22 cellular contexts compared by ENCODE assay signal in genomic region chrX:39472161-39472560, GRCh38.
DNase-seq lines count a peak whose midpoint lies in the region; FAIRE-seq and TF ChIP-seq lines count a peak whose summit lies in the region.
"Had no signal": no experiment of that assay in that cellular context is flagged by ENCODE, and none has a peak within 500 bp of the region (broad histone marks: within the 10 kb centered on the region; RNA-seq: fewer than 3 reads in every experiment).

No MANE protein-coding gene starts in this region.

- no peaks in the 10 kb centered on the region for H3K4me1 ChIP-seq in HEK293 (ENCODE audit: control insufficient read depth, insufficient read depth, low read length)
- H3K4me1 ChIP-seq in muscle layer of duodenum (ENCODE audit: control insufficient read depth in 1 of 2, insufficient read depth in 2 of 2, low read length in 2 of 2): peaks cover 0 to 2% of the 10 kb centered on the region in 2 donors
- H3K4me1 ChIP-seq in stomach smooth muscle (ENCODE audit: control insufficient read depth, insufficient read depth, low read length): peaks cover 22% of the 10 kb centered on the region
- H3K4me1 ChIP-seq: BE2C had no signal

- H3K9ac ChIP-seq in stomach smooth muscle (ENCODE audit: low read length in 2 of 2): no peak overlapping the region
- H3K9ac ChIP-seq: GM23248 had no signal

- no peak for DNase-seq in NCI-H2107 treated with DMSO at 0.1 percent for 48 hours (lab: John Stamatoyannopoulos, UW; ENCODE audit: unreplicated experiment)
- DNase-seq in glutamatergic neuron: no peak
- no peak for DNase-seq in DMS153 treated with DMSO at 0.1 percent for 48 hours (lab: John Stamatoyannopoulos, UW; ENCODE audit: unreplicated experiment)
- DNase-seq: ACHN; BE2C; C1 segment of cervical spinal cord; CD4-positive, CD25-positive, alpha-beta regulatory T cell; CD8-positive, alpha-beta memory T cell; COR-L47; DMS 273 treated with DMSO at 0.1 percent for 48 hours; GM23248; HCEC 1CT; HFFc6 had no signal

- TF ChIP-seq CTCF in HEK293 (tag by site-specific recombination; IDR thresholded peaks at IDR 0.05): no peak
- no peak for TF ChIP-seq CTCF in glutamatergic neuron (IDR thresholded peaks at IDR 0.05; ENCODE audit: partially characterized antibody, unreplicated experiment)

- H3K4me3 ChIP-seq in HEK293 (ENCODE audit: low read depth, low read length) (no peak overlapping the region), muscle layer of duodenum (ENCODE audit: low read depth in 1 of 2, low read length in 2 of 2) (no peak overlapping the region), stomach smooth muscle (ENCODE audit: low read length in 2 of 2) (no peak overlapping the region)
- H3K4me3 ChIP-seq: GM23248 had no signal

- no peak overlapping the region for H3K27ac ChIP-seq in HEK293 (ENCODE audit: extremely low read depth, low read depth, low read length)
- peak overlapping the region; percentile 19 for H3K27ac ChIP-seq in muscle layer of duodenum (ENCODE audit: low read length)
- H3K27ac ChIP-seq in stomach smooth muscle (ENCODE audit: low read length): peak overlapping the region; percentile 80
- H3K27ac ChIP-seq: GM23248, HL-60 had no signal

- peaks cover 2% of the 10 kb centered on the region for H3K9me3 Mint-ChIP-seq in glutamatergic neuron (ENCODE audit: unreplicated experiment)
- H3K9me3 Mint-ChIP-seq: HFFc6 had no signal

- H3K27me3 Mint-ChIP-seq in glutamatergic neuron (ENCODE audit: unreplicated experiment): peaks cover 4% of the 10 kb centered on the region
- H3K27me3 Mint-ChIP-seq: CD4-positive, CD25-positive, alpha-beta regulatory T cell had no signal

- H3K4me3 Mint-ChIP-seq in glutamatergic neuron (ENCODE audit: unreplicated experiment): no peak overlapping the region
- H3K4me3 Mint-ChIP-seq: CD4-positive, CD25-positive, alpha-beta regulatory T cell; CD8-positive, alpha-beta memory T cell; HFFc6 had no signal

- CTCF ChIA-PET in HEK293 (lab: Yijun Ruan, JAX): no interaction called here

- no peak overlapping the region for H3K27ac Mint-ChIP-seq in glutamatergic neuron (ENCODE audit: unreplicated experiment)
- H3K27ac Mint-ChIP-seq: CD4-positive, CD25-positive, alpha-beta regulatory T cell; CD8-positive, alpha-beta memory T cell; HFFc6 had no signal

- FAIRE-seq in colon (lab: Jason Lieb, UNC): peak; percentile 51
- FAIRE-seq: G401.6, GM12891, GM19239, H54 had no signal

- H3K36me3 Mint-ChIP-seq in glutamatergic neuron (ENCODE audit: unreplicated experiment): no peaks in the 10 kb centered on the region
- H3K36me3 Mint-ChIP-seq: CD4-positive, CD25-positive, alpha-beta regulatory T cell had no signal

- H3K9me3 ChIP-seq in HEK293 (ENCODE audit: control insufficient read depth, insufficient read depth, low read depth, low read length) (no peaks in the 10 kb centered on the region), muscle layer of duodenum (ENCODE audit: control insufficient read depth in 1 of 2, low read length in 2 of 2) (no peaks in the 10 kb centered on the region), stomach smooth muscle (ENCODE audit: control insufficient read depth in 2 of 2, low read length in 2 of 2) (peaks cover 0 to 2% of the 10 kb centered on the region in 2 donors)
- H3K9me3 ChIP-seq: BE2C had no signal

- H3K27me3 ChIP-seq in muscle layer of duodenum (ENCODE audit: low read depth, low read length) (no peaks in the 10 kb centered on the region), stomach smooth muscle (ENCODE audit: control insufficient read depth in 1 of 2, insufficient read depth in 2 of 2, low read length in 2 of 2) (peaks cover 0 to 4% of the 10 kb centered on the region in 2 donors)
- H3K27me3 ChIP-seq: BE2C had no signal

- peaks cover 13% of the 10 kb centered on the region for H3K4me1 Mint-ChIP-seq in glutamatergic neuron (ENCODE audit: low read depth, unreplicated experiment)
- H3K4me1 Mint-ChIP-seq: CD8-positive, alpha-beta memory T cell had no signal

- POLR2A ChIA-PET in HEK293 (lab: Yijun Ruan, JAX): no interaction called here

- H3K36me3 ChIP-seq in HEK293 (ENCODE audit: control insufficient read depth in 2 of 2, insufficient read depth in 1 of 2, low read length in 2 of 2) (no peaks in the 10 kb centered on the region), muscle layer of duodenum (ENCODE audit: control insufficient read depth in 1 of 2, insufficient read depth in 2 of 2, low read length in 2 of 2) (no peaks in the 10 kb centered on the region), stomach smooth muscle (ENCODE audit: control insufficient read depth in 2 of 2, insufficient read depth in 2 of 2, low read length in 2 of 2) (no peaks in the 10 kb centered on the region)
- H3K36me3 ChIP-seq: BE2C had no signal

TF ChIP-seq in HEK293, 187 proteins besides CTCF, POLR2A, EP300 and RAD21:
- 0 out of 2 replicates have a peak, but pooled peaks have one; percentile 23 for TF ChIP-seq TRIM28 (IDR thresholded peaks at IDR 0.05; ENCODE audit: borderline replicate concordance, low read length)
- TF ChIP-seq REPIN1 (tag by site-specific recombination; IDR thresholded peaks at IDR 0.05; ENCODE audit: low read depth): no peak
- no peak for TF ChIP-seq ZNF140 (tag by site-specific recombination; IDR thresholded peaks at IDR 0.05)
- TF ChIP-seq ZNF37A (tag by site-specific recombination; IDR thresholded peaks at IDR 0.05): no peak
- TF ChIP-seq ATF2 (tag by site-specific recombination; IDR thresholded peaks at IDR 0.05; ENCODE audit: low read depth): no peak
- TF ChIP-seq ZNF837 (tag by site-specific recombination; IDR thresholded peaks at IDR 0.05): no peak
- TF ChIP-seq ZNF610 (tag by site-specific recombination; IDR thresholded peaks at IDR 0.05; ENCODE audit: borderline replicate concordance): no peak
- no peak for TF ChIP-seq ZNF776 (tag by site-specific recombination; IDR thresholded peaks at IDR 0.05; ENCODE audit: borderline replicate concordance)
